7 cellular contexts compared by ENCODE assay signal in genomic region chr19:46373573-46374359, GRCh38. TPM values are rescaled to one million over a fixed set of nuclear protein-coding genes. Genes with fewer than 3 reads are reported as not detected.
DNase-seq lines count a peak whose midpoint lies in the region; ATAC-seq and TF ChIP-seq lines count a peak whose summit lies in the region.

No MANE protein-coding gene starts in this region.

- H3K36me3 ChIP-seq in Peyer's patch (peaks cover 0 to 27% (median 0%) of the 10 kb centered on the region in 3 donors), trophoblast cell (ENCODE audit: control insufficient read depth in 1 of 2, insufficient read depth in 2 of 2, low read length in 2 of 2) (peaks cover 15 to 28% of the 10 kb centered on the region in 2 experiments)

- peak overlapping the region; percentile 34 for H3K14ac ChIP-seq in trophoblast cell (ENCODE audit: low read length)

- H3K4me2 ChIP-seq in trophoblast cell (ENCODE audit: low read length) = peak overlapping the region; percentile 26

- DNase-seq in HUDEP-2 (lab: John Stamatoyannopoulos, UW; ENCODE audit: unreplicated experiment in 76 of 76) (peak in 70 of 76 experiments; percentile 18 to 91 (median 77)), Peyer's patch (peak in 2 of 3 donors; percentile 86 to 88), foreskin fibroblast (peak; percentile 67 to 78), trophoblast cell (peak; percentile 36 to 65), medulla oblongata (ENCODE audit: extremely low spot score) (no peak)
- DNase-seq in stimulated activated CD4-positive, alpha-beta T cell treated with anti-CD3 and anti-CD28 coated beads, Interleukin-12 subunit alpha, Interleukin-12 subunit beta, amount 100 ng/mL, for 4 hours = no peak

- peak overlapping the region; percentile 53 for H3K18ac ChIP-seq in trophoblast cell (ENCODE audit: low read length)

- no peaks in the 10 kb centered on the region for H3K9me3 ChIP-seq in Peyer's patch
- peaks cover 2% of the 10 kb centered on the region for H3K9me3 ChIP-seq in trophoblast cell (ENCODE audit: insufficient read depth, low read depth, low read length)

- peak overlapping the region; percentile 90 for H2AK5ac ChIP-seq in trophoblast cell (ENCODE audit: low read length)

- H3K4me3 ChIP-seq in Peyer's patch = no peak overlapping the region
- H3K4me3 ChIP-seq in foreskin fibroblast (ENCODE audit: low read depth in 1 of 2, low read length in 2 of 2) = no peak overlapping the region
- peak overlapping the region; percentile 34 for H3K4me3 ChIP-seq in trophoblast cell (ENCODE audit: low read depth, low read length)

- peak overlapping the region; percentile 31 for H4K8ac ChIP-seq in trophoblast cell (ENCODE audit: low read depth, low read length)

- peak overlapping the region; percentile 34 for H2BK12ac ChIP-seq in trophoblast cell (ENCODE audit: low read length)

- peak overlapping the region; percentile 17 for H2AFZ ChIP-seq in trophoblast cell (ENCODE audit: insufficient read depth, low read length, poor library complexity)

- whole genome bisulfite sequencing in trophoblast cell (ENCODE audit: extremely low coverage, insufficient coverage, insufficient read length) = no CpG with 5 or more reads among the region's 15 CpGs

- peak overlapping the region; percentile 23 for H2BK5ac ChIP-seq in trophoblast cell (ENCODE audit: low read depth, low read length, poor library complexity)

- no peak overlapping the region for H3K9ac ChIP-seq in trophoblast cell (ENCODE audit: low read length)

- H3K79me2 ChIP-seq in trophoblast cell (ENCODE audit: control insufficient read depth, insufficient read depth, low read length, poor library complexity) = peaks cover 11% of the 10 kb centered on the region

- H3K4me1 ChIP-seq in Peyer's patch (peaks cover 0 to 19% (median 0%) of the 10 kb centered on the region in 4 donors), trophoblast cell (ENCODE audit: control insufficient read depth in 1 of 2, insufficient read depth in 2 of 2, low read length in 2 of 2) (peaks cover 32 to 38% of the 10 kb centered on the region in 2 experiments)

- H3K27me3 ChIP-seq in Peyer's patch = no peaks in the 10 kb centered on the region
- H3K27me3 ChIP-seq in trophoblast cell (ENCODE audit: insufficient read depth, low read length) = no peaks in the 10 kb centered on the region

- TF ChIP-seq CTCF in Peyer's patch (IDR thresholded peaks at IDR 0.05) (no peak), foreskin fibroblast (IDR thresholded peaks at IDR 0.05; ENCODE audit: low read depth, low read length) (no peak)

- H3K23ac ChIP-seq in trophoblast cell (ENCODE audit: low read length) = no peak overlapping the region

- no peak for ATAC-seq in HG03469 (IDR thresholded peaks at IDR 0.05; ENCODE audit: unreplicated experiment)

- H4K12ac ChIP-seq in trophoblast cell (ENCODE audit: low read depth, low read length) = peak overlapping the region; percentile 3

- H4K91ac ChIP-seq in trophoblast cell (ENCODE audit: low read depth, low read length) = peak overlapping the region; percentile 70

- no peak for TF ChIP-seq POLR2A in Peyer's patch (IDR thresholded peaks at IDR 0.05)

- peak overlapping the region; percentile 25 for H3K4ac ChIP-seq in trophoblast cell (ENCODE audit: low read depth, low read length)

- H2BK120ac ChIP-seq in trophoblast cell (ENCODE audit: insufficient read depth, low read length, poor library complexity) = peak overlapping the region; percentile 49

- H3K27ac ChIP-seq in Peyer's patch (peak overlapping the region in 2 of 4 donors; percentile 44 to 72), trophoblast cell (ENCODE audit: low read depth, low read length) (peak overlapping the region; percentile 59)

- peaks cover 21% of the 10 kb centered on the region for H3K79me1 ChIP-seq in trophoblast cell (ENCODE audit: low read length)

RNA-seq across cellular contexts. Expression of gene PPP5C, which starts 26.9 kb away (rescaled TPM):
- 100 to 1,000 TPM in 3 of 4 donors, 10 to 100 TPM in 1; 68.8 to 214 (median 129) TPM for total RNA-seq in Peyer's patch
- polyA plus RNA-seq in trophoblast cell (2013) = 49.7 and 52.0 TPM in 2 replicates

RNA-seq across cellular contexts. Expression of gene CCDC8, which starts 39.6 kb away (rescaled TPM):
- total RNA-seq in Peyer's patch = 1 to 10 TPM in 1 of 4 donors, under 1 TPM in 3; 0.70 to 2.5 (median 0.90) TPM
- 13.4 and 13.9 TPM in 2 replicates for polyA plus RNA-seq in trophoblast cell (2013)

RNA-seq across cellular contexts. Expression of gene PNMA8C, which starts 55.0 kb away (rescaled TPM):
- not detected for total RNA-seq in Peyer's patch
- polyA plus RNA-seq in trophoblast cell (2013) = 0.01 TPM in 1 of 2 replicates, not detected in the other

Comparison
In these comparisons a context has a peak if more than half of its experiments do, and no peak if none do; other contexts are left out.
1. DNase-seq: peak in HUDEP-2 (70 of 76), Peyer's patch (2 of 3), foreskin fibroblast (2 of 2) and trophoblast cell (2 of 2); none in medulla oblongata (single experiment) and stimulated activated CD4-positive, alpha-beta T cell treated with anti-CD3 and anti-CD28 coated beads, Interleukin-12 subunit alpha, Interleukin-12 subunit beta, amount 100 ng/mL, for 4 hours (single experiment).